ENCODE assay signal across 10 cellular contexts in genomic region chr5:72451771-72452505, GRCh38. TPM values are rescaled to one million over a fixed set of nuclear protein-coding genes. Genes with fewer than 3 reads are reported as not detected.
DNase-seq lines count a peak whose midpoint lies in the region; ATAC-seq, FAIRE-seq and TF ChIP-seq lines count a peak whose summit lies in the region.
"Had no signal": no experiment of that assay in that cellular context is flagged by ENCODE, and none has a peak within 500 bp of the region (broad histone marks: within the 10 kb centered on the region; RNA-seq: fewer than 3 reads in every experiment).

No MANE protein-coding gene starts in this region.

- no peak for FAIRE-seq in GM12892 (lab: Jason Lieb, UNC)

- no peaks in the 10 kb centered on the region for H3K27me3 ChIP-seq in endodermal cell (ENCODE audit: control insufficient read depth, insufficient read depth, low read length, poor library complexity, severe bottlenecking)

- peaks cover 7% of the 10 kb centered on the region for H3K27me3 Mint-ChIP-seq in endodermal cell (ENCODE audit: insufficient read depth)
- H3K27me3 Mint-ChIP-seq in activated CD4-positive, alpha-beta T cell treated with anti-CD3 and anti-CD28 coated beads, Interleukin-2, amount 10 ng/mL, durations not matched to agents 24 days and 14 days: no peaks in the 10 kb centered on the region

- no peaks in the 10 kb centered on the region for H3K36me3 Mint-ChIP-seq in endodermal cell (ENCODE audit: low read depth)
- no peaks in the 10 kb centered on the region for H3K36me3 Mint-ChIP-seq in activated CD4-positive, alpha-beta T cell treated with anti-CD3 and anti-CD28 coated beads, Interleukin-2, amount 10 ng/mL, durations not matched to agents 24 days and 14 days (ENCODE audit: low read depth)

- peaks cover 8% of the 10 kb centered on the region for H3K4me1 ChIP-seq in endodermal cell (ENCODE audit: control insufficient read depth, insufficient read depth, low read length)

- 49 to 79% methylated on average over 4 to 11 of the region's 13 CpGs for WGBS in endodermal cell (ENCODE audit: insufficient coverage in 1 of 2, insufficient read length in 1 of 2), 2 experiments

- no peak overlapping the region for H3K9ac ChIP-seq in endodermal cell (ENCODE audit: extremely low read depth, low read length, poor library complexity, severe bottlenecking)

- no peak for TF ChIP-seq POLR2A in GM12892 (IDR thresholded peaks at IDR 0.05; ENCODE audit: low read depth, low read length)

- no peak overlapping the region for H3K4me3 ChIP-seq in endodermal cell (ENCODE audit: low read length)

- no peak overlapping the region for H3K4me3 Mint-ChIP-seq in endodermal cell
- H3K4me3 Mint-ChIP-seq in activated CD4-positive, alpha-beta T cell treated with anti-CD3 and anti-CD28 coated beads, Interleukin-2, amount 10 ng/mL, durations not matched to agents 24 days and 14 days: no peak overlapping the region

- intact Hi-C loops in activated CD4-positive, alpha-beta T cell treated with anti-CD3 and anti-CD28 coated beads, Interleukin-2, amount 10 ng/mL, durations not matched to agents 24 days and 14 days (cut with micrococcal nuclease): no loop called here

- peaks cover 10% of the 10 kb centered on the region for H3K4me1 Mint-ChIP-seq in endodermal cell
- no peaks in the 10 kb centered on the region for H3K4me1 Mint-ChIP-seq in activated CD4-positive, alpha-beta T cell treated with anti-CD3 and anti-CD28 coated beads, Interleukin-2, amount 10 ng/mL, durations not matched to agents 24 days and 14 days

- peak; percentile 90 for ATAC-seq in GM21786 (IDR thresholded peaks at IDR 0.05; ENCODE audit: unreplicated experiment)

- H3K27ac ChIP-seq in endodermal cell (ENCODE audit: low read depth, low read length): peak overlapping the region; percentile 92

- H3K36me3 ChIP-seq in endodermal cell (ENCODE audit: control insufficient read depth, insufficient read depth, low read length): no peaks in the 10 kb centered on the region

- DNase-seq in EL: peak; percentile 80
- peak; percentile 5 for DNase-seq in NCI-H1436 treated with DMSO at 0.1 percent for 48 hours (lab: John Stamatoyannopoulos, UW)
- peak; percentile 55 for DNase-seq in endodermal cell
- DNase-seq in myocyte (ENCODE audit: low read depth): peak; percentile 96
- no peak for DNase-seq in NCI-H2081 (lab: John Stamatoyannopoulos, UW)
- DNase-seq in activated CD4-positive, alpha-beta T cell treated with anti-CD3 and anti-CD28 coated beads, Interleukin-2, amount 10 ng/mL, durations not matched to agents 24 days and 14 days: no peak
- DNase-seq in GM12892 (ENCODE audit: insufficient read length): no peak

- H3K9me3 ChIP-seq in endodermal cell (ENCODE audit: control insufficient read depth, low read length): no peaks in the 10 kb centered on the region

- TF ChIP-seq CTCF in endodermal cell (conservative IDR thresholded peaks at IDR 0.05): no peak

- peak overlapping the region; percentile 78 for H3K27ac Mint-ChIP-seq in endodermal cell
- no peak overlapping the region for H3K27ac Mint-ChIP-seq in activated CD4-positive, alpha-beta T cell treated with anti-CD3 and anti-CD28 coated beads, Interleukin-2, amount 10 ng/mL, durations not matched to agents 24 days and 14 days

- no peaks in the 10 kb centered on the region for H3K9me3 Mint-ChIP-seq in endodermal cell
- H3K9me3 Mint-ChIP-seq in activated CD4-positive, alpha-beta T cell treated with anti-CD3 and anti-CD28 coated beads, Interleukin-2, amount 10 ng/mL, durations not matched to agents 24 days and 14 days: no peaks in the 10 kb centered on the region

RNA-seq across cellular contexts. Expression of gene ZNF366, which starts 55.3 kb away (rescaled TPM):
- total RNA-seq in endodermal cell (not detected), myocyte (0.31 and 1.4 TPM in 2 replicates)
- polyA plus RNA-seq in endodermal cell (2013, experiment 1 of 2): not detected
- polyA plus RNA-seq in endodermal cell (2013, experiment 2 of 2): not detected
- 0.43 TPM for polyA plus RNA-seq in myocyte (2012)
- not detected in 2 replicates for total RNA-seq in activated CD4-positive, alpha-beta T cell treated with anti-CD3 and anti-CD28 coated beads, Interleukin-2, amount 10 ng/mL, durations not matched to agents 24 days and 14 days
- polyA plus RNA-seq in GM12892 (2012; ENCODE audit: missing spikeins): not detected
- total RNA-seq: HT1080 had no signal
- polyA plus RNA-seq: neural cell had no signal

Comparison
In these comparisons a context has a peak if more than half of its experiments do, and no peak if none do; other contexts are left out.
1. DNase-seq: peak in EL (single experiment), NCI-H1436 treated with DMSO at 0.1 percent for 48 hours (single experiment), endodermal cell (single experiment) and myocyte (single experiment); none in NCI-H2081 (0 of 2), activated CD4-positive, alpha-beta T cell treated with anti-CD3 and anti-CD28 coated beads, Interleukin-2, amount 10 ng/mL, durations not matched to agents 24 days and 14 days (single experiment) and GM12892 (single experiment).